ENCODE assay signal across 2 cellular contexts in the genomic region with DNA sequence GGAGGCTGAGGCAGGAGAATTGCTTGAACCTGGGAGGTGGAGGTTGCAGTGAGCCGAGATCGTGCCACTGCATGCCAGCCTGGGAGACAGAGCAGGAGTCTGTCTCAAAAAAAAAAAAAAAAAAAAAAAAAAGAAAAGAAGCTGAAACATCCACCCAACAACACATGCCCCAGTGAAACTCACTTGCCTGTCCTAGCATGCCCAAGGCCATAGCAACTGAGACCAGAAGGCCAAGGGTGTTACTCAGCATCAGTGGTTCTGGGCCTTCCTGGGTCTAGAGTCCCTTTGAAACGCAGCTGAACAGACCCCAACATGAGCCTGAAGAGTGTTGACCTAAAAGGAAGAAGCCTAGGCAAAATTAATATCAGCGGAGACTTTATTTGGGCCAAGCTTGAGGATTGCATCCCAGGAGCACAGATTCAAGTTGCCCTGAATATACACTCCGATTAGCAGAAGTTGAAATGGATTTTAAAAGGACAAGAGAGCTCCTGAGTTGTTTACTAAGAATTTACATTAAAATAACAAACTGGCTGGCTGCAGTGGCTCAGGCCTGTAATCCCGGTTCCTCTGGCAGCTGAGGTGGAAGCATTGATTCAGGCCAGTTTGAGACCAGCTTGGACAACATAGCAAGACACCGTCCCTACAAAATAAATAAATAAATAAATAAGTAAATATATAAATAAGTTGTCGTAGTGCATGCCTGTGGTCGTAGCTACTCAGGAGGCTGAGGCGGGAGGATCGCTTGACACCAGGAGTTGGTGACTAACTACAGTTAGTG.
TF ChIP-seq lines count a peak whose summit lies in the region.

No MANE protein-coding gene starts in this region.

TF ChIP-seq in GM23338, 12 proteins besides CTCF, POLR2A, EP300 and RAD21:
- TF ChIP-seq EZH2 (IDR thresholded peaks at IDR 0.05; ENCODE audit: low read depth, unreplicated experiment) (no peak), ZNF331 (CRISPR knock-in tag; IDR thresholded peaks at IDR 0.05; ENCODE audit: low read depth) (no peak), NANOG (IDR thresholded peaks at IDR 0.05; ENCODE audit: borderline replicate concordance) (no peak)
- TF ChIP-seq, protein P1, sequence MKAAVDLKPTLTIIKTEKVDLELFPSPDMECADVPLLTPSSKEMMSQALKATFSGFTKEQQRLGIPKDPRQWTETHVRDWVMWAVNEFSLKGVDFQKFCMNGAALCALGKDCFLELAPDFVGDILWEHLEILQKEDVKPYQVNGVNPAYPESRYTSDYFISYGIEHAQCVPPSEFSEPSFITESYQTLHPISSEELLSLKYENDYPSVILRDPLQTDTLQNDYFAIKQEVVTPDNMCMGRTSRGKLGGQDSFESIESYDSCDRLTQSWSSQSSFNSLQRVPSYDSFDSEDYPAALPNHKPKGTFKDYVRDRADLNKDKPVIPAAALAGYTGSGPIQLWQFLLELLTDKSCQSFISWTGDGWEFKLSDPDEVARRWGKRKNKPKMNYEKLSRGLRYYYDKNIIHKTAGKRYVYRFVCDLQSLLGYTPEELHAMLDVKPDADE (IDR thresholded peaks at IDR 0.05), result no peak
- TF ChIP-seq, protein P2, sequence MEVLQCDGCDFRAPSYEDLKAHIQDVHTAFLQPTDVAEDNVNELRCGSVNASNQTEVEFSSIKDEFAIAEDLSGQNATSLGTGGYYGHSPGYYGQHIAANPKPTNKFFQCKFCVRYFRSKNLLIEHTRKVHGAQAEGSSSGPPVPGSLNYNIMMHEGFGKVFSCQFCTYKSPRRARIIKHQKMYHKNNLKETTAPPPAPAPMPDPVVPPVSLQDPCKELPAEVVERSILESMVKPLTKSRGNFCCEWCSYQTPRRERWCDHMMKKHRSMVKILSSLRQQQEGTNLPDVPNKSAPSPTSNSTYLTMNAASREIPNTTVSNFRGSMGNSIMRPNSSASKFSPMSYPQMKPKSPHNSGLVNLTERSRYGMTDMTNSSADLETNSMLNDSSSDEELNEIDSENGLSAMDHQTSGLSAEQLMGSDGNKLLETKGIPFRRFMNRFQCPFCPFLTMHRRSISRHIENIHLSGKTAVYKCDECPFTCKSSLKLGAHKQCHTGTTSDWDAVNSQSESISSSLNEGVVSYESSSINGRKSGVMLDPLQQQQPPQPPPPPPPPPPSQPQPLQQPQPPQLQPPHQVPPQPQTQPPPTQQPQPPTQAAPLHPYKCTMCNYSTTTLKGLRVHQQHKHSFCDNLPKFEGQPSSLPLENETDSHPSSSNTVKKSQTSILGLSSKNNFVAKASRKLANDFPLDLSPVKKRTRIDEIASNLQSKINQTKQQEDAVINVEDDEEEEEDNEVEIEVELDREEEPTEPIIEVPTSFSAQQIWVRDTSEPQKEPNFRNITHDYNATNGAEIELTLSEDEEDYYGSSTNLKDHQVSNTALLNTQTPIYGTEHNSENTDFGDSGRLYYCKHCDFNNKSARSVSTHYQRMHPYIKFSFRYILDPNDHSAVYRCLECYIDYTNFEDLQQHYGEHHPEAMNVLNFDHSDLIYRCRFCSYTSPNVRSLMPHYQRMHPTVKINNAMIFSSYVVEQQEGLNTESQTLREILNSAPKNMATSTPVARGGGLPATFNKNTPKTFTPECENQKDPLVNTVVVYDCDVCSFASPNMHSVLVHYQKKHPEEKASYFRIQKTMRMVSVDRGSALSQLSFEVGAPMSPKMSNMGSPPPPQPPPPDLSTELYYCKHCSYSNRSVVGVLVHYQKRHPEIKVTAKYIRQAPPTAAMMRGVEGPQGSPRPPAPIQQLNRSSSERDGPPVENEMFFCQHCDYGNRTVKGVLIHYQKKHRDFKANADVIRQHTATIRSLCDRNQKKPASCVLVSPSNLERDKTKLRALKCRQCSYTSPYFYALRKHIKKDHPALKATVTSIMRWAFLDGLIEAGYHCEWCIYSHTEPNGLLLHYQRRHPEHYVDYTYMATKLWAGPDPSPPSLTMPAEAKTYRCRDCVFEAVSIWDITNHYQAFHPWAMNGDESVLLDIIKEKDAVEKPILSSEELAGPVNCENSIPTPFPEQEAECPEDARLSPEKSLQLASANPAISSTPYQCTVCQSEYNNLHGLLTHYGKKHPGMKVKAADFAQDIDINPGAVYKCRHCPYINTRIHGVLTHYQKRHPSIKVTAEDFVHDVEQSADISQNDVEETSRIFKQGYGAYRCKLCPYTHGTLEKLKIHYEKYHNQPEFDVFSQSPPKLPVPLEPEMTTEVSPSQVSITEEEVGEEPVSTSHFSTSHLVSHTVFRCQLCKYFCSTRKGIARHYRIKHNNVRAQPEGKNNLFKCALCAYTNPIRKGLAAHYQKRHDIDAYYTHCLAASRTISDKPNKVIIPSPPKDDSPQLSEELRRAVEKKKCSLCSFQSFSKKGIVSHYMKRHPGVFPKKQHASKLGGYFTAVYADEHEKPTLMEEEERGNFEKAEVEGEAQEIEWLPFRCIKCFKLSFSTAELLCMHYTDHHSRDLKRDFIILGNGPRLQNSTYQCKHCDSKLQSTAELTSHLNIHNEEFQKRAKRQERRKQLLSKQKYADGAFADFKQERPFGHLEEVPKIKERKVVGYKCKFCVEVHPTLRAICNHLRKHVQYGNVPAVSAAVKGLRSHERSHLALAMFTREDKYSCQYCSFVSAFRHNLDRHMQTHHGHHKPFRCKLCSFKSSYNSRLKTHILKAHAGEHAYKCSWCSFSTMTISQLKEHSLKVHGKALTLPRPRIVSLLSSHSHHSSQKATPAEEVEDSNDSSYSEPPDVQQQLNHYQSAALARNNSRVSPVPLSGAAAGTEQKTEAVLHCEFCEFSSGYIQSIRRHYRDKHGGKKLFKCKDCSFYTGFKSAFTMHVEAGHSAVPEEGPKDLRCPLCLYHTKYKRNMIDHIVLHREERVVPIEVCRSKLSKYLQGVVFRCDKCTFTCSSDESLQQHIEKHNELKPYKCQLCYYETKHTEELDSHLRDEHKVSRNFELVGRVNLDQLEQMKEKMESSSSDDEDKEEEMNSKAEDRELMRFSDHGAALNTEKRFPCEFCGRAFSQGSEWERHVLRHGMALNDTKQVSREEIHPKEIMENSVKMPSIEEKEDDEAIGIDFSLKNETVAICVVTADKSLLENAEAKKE (CRISPR knock-in tag; IDR thresholded peaks at IDR 0.05), result no peak

TF ChIP-seq in H1, 55 proteins besides CTCF, POLR2A, EP300 and RAD21:
- TF ChIP-seq CHD2 (IDR thresholded peaks at IDR 0.05; ENCODE audit: low read length) (no peak), TEAD4 (IDR thresholded peaks at IDR 0.05; ENCODE audit: low read depth, low read length) (no peak), GABPA (IDR thresholded peaks at IDR 0.05; ENCODE audit: borderline replicate concordance, insufficient read depth, low read length) (no peak), SIX5 (IDR thresholded peaks at IDR 0.05; ENCODE audit: low read depth, low read length) (no peak), TCF12 (IDR thresholded peaks at IDR 0.05; ENCODE audit: low read depth, low read length) (no peak)
- TF ChIP-seq, protein P3, sequence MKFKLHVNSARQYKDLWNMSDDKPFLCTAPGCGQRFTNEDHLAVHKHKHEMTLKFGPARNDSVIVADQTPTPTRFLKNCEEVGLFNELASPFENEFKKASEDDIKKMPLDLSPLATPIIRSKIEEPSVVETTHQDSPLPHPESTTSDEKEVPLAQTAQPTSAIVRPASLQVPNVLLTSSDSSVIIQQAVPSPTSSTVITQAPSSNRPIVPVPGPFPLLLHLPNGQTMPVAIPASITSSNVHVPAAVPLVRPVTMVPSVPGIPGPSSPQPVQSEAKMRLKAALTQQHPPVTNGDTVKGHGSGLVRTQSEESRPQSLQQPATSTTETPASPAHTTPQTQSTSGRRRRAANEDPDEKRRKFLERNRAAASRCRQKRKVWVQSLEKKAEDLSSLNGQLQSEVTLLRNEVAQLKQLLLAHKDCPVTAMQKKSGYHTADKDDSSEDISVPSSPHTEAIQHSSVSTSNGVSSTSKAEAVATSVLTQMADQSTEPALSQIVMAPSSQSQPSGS (IDR thresholded peaks at IDR 0.05; ENCODE audit: low read length), result no peak
